Comparison of ENCODE assay signal across 15 cellular contexts in genomic region chr5:160959804-160960203, GRCh38.
DNase-seq lines count a peak whose midpoint lies in the region; ATAC-seq, FAIRE-seq and TF ChIP-seq lines count a peak whose summit lies in the region.
"Had no signal": no experiment of that assay in that cellular context is flagged by ENCODE, and none has a peak within 500 bp of the region (broad histone marks: within the 10 kb centered on the region; RNA-seq: fewer than 3 reads in every experiment).

No MANE protein-coding gene starts in this region.

- H3K27ac Mint-ChIP-seq in naive thymus-derived CD4-positive, alpha-beta T cell = no peak overlapping the region
- H3K27ac Mint-ChIP-seq: activated naive CD8-positive, alpha-beta T cell; effector memory CD8-positive, alpha-beta T cell had no signal

- SMC1A ChIA-PET in GM12878 (lab: Charles Lee; ENCODE audit: uncharacterized antibody, unreplicated experiment) = interaction anchor here (1.0 kb wide), 1 partner anchor 116 kb away, joined by 5 read pairs; no protein-coding TSS in a partner anchor

- no peaks in the 10 kb centered on the region for H3K79me2 ChIP-seq in GM12878 (ENCODE audit: control insufficient read depth, insufficient read depth, low read length)

- 0 out of 4 replicates have a peak, but pooled peaks of 1 of the 2 experiments have one; percentile 12 for TF ChIP-seq EP300 in GM12878 (IDR thresholded peaks at IDR 0.05; ENCODE audit: borderline replicate concordance in 1 of 2, control insufficient read depth in 1 of 2, low read depth in 2 of 2, low read length in 2 of 2)

- no peaks in the 10 kb centered on the region for H3K36me3 ChIP-seq in GM12878 (ENCODE audit: control insufficient read depth in 2 of 2, insufficient read depth in 2 of 2, low read length in 1 of 2)
- H3K36me3 ChIP-seq in upper lobe of right lung = no peaks in the 10 kb centered on the region
- H3K36me3 ChIP-seq in tibial artery = no peaks in the 10 kb centered on the region
- no peaks in the 10 kb centered on the region for H3K36me3 ChIP-seq in naive thymus-derived CD4-positive, alpha-beta T cell (ENCODE audit: control insufficient read depth in 2 of 3, insufficient read depth in 3 of 3, low read length in 3 of 3)
- H3K36me3 ChIP-seq: neutrophil, upper lobe of left lung had no signal

- RAD21 ChIA-PET in GM12878 (lab: Charles Lee; ENCODE audit: unreplicated experiment) = interaction anchor here (1.1 to 1.9 kb wide), 3 partner anchors 116 to 493 kb away, joined by 3 to 5 read pairs (median 3); no protein-coding TSS in a partner anchor

- no peak for TF ChIP-seq POLR2A in GM12878 (IDR thresholded peaks at IDR 0.05; ENCODE audit: low read depth, low read length)

- H3K27ac ChIP-seq in GM12878 (ENCODE audit: control insufficient read depth, insufficient read depth) = no peak overlapping the region
- no peak overlapping the region for H3K27ac ChIP-seq in upper lobe of right lung
- no peak overlapping the region for H3K27ac ChIP-seq in tibial artery
- H3K27ac ChIP-seq in naive thymus-derived CD4-positive, alpha-beta T cell (ENCODE audit: low read depth, low read length) = no peak overlapping the region
- H3K27ac ChIP-seq: neutrophil, PC-9, upper lobe of left lung had no signal

- no peaks in the 10 kb centered on the region for H3K36me3 Mint-ChIP-seq in naive thymus-derived CD4-positive, alpha-beta T cell
- H3K36me3 Mint-ChIP-seq: activated naive CD8-positive, alpha-beta T cell had no signal

- H4K20me1 ChIP-seq in GM12878 (ENCODE audit: control insufficient read depth, insufficient read depth) = no peaks in the 10 kb centered on the region

- TF ChIP-seq CTCF in GM12878 (IDR thresholded peaks at IDR 0.05 in 2 of 3, conservative IDR thresholded peaks at IDR 0.05 in 1 of 3; ENCODE audit: control insufficient read depth in 2 of 3, extremely low read depth in 1 of 3, insufficient read depth in 1 of 3, low read depth in 3 of 3, low read length in 3 of 3) (no peak), upper lobe of right lung (IDR thresholded peaks at IDR 0.05) (no peak), tibial artery (IDR thresholded peaks at IDR 0.05) (no peak)

- H2AFZ ChIP-seq in GM12878 (ENCODE audit: control insufficient read depth, low read depth, low read length) = no peak overlapping the region
- H2AFZ ChIP-seq: PC-9 had no signal

- 0% methylated on average over 2 of the region's 2 CpGs for WGBS in GM12878 (ENCODE audit: insufficient coverage, insufficient replicate concordance, low lambda C conversion rate, missing lambda C conversion rate)

- H3K9ac ChIP-seq in GM12878 (ENCODE audit: control insufficient read depth, insufficient read depth, low read length) = no peak overlapping the region

- H3K4me1 ChIP-seq in GM12878 (ENCODE audit: control insufficient read depth, insufficient read depth, low read length) = no peaks in the 10 kb centered on the region; the same call in 1 of the 2 replicates
- H3K4me1 ChIP-seq in upper lobe of right lung = no peaks in the 10 kb centered on the region
- no peaks in the 10 kb centered on the region for H3K4me1 ChIP-seq in tibial artery
- H3K4me1 ChIP-seq in naive thymus-derived CD4-positive, alpha-beta T cell (ENCODE audit: control insufficient read depth in 2 of 2, insufficient read depth in 2 of 2, low read length in 2 of 2) = no peaks in the 10 kb centered on the region
- H3K4me1 ChIP-seq: upper lobe of left lung had no signal

- no peak overlapping the region for H3K4me3 Mint-ChIP-seq in naive thymus-derived CD4-positive, alpha-beta T cell
- H3K4me3 Mint-ChIP-seq: activated naive CD8-positive, alpha-beta T cell; effector memory CD8-positive, alpha-beta T cell had no signal

- H3K4me3 ChIP-seq in GM12878 (no peak overlapping the region), upper lobe of right lung (no peak overlapping the region), tibial artery (no peak overlapping the region)
- no peak overlapping the region for H3K4me3 ChIP-seq in naive thymus-derived CD4-positive, alpha-beta T cell (ENCODE audit: low read length)
- H3K4me3 ChIP-seq: PC-9, upper lobe of left lung had no signal

- intact Hi-C loops in GM12878 (cut with micrococcal nuclease; ENCODE audit: unreplicated experiment) (loop anchor here (10.0 kb wide), 2 partner anchors 455 to 525 kb away; no protein-coding TSS in a partner anchor), upper lobe of right lung (cut with DNase I) (no loop called here), tibial artery (cut with DNase I; ENCODE audit: low total_unique reads) (no loop called here)
- intact Hi-C loops in naive thymus-derived CD4-positive, alpha-beta T cell (cut with micrococcal nuclease) = no loop called here

- H3K4me1 Mint-ChIP-seq in naive thymus-derived CD4-positive, alpha-beta T cell = no peaks in the 10 kb centered on the region

- H3K4me2 ChIP-seq in GM12878 (ENCODE audit: control insufficient read depth, insufficient read depth) = peak overlapping the region; percentile 2; the same call in 1 of the 2 replicates
- H3K4me2 ChIP-seq: PC-9 had no signal

- DNase-seq in activated CD4-positive, alpha-beta T cell treated with anti-CD3 and anti-CD28 coated beads for 48 hours = peak; percentile 4
- no peak for DNase-seq in activated CD4-positive, alpha-beta T cell treated with anti-CD3 and anti-CD28 coated beads, Interleukin-2, amount 50 U/mL, for 4 hours
- DNase-seq in GM12878 (ENCODE audit: low read depth, low spot score) = peak; percentile 62
- peak; percentile 82 for DNase-seq in upper lobe of right lung
- no peak for DNase-seq in tibial artery
- no peak for DNase-seq in AG08396 (ENCODE audit: low spot score)
- DNase-seq in naive thymus-derived CD4-positive, alpha-beta T cell = no peak
- DNase-seq: ACHN; effector memory CD8-positive, alpha-beta T cell; Kasumi-1 had no signal

- peaks cover 0 to 6% (median 0%) of the 10 kb centered on the region in 11 donors for H3K9me3 Mint-ChIP-seq in naive thymus-derived CD4-positive, alpha-beta T cell
- H3K9me3 Mint-ChIP-seq: effector memory CD8-positive, alpha-beta T cell had no signal

- ATAC-seq in HG03378 (IDR thresholded peaks at IDR 0.05; ENCODE audit: unreplicated experiment) (peak; percentile 61), GM12878 (peak; percentile 76), upper lobe of right lung (peak; percentile 88)
- no peak for ATAC-seq in naive thymus-derived CD4-positive, alpha-beta T cell
- ATAC-seq: effector memory CD8-positive, alpha-beta T cell had no signal

- H3K27me3 ChIP-seq in GM12878 (replicated peaks in 1 of 2; ENCODE audit: control insufficient read depth in 2 of 2, insufficient read depth in 2 of 2, low read length in 1 of 2) = no peaks in the 10 kb centered on the region
- H3K27me3 ChIP-seq in upper lobe of right lung = no peaks in the 10 kb centered on the region
- H3K27me3 ChIP-seq in tibial artery = no peaks in the 10 kb centered on the region
- H3K27me3 ChIP-seq in naive thymus-derived CD4-positive, alpha-beta T cell (ENCODE audit: control insufficient read depth in 2 of 2, insufficient read depth in 2 of 2, low read length in 2 of 2) = no peaks in the 10 kb centered on the region
- H3K27me3 ChIP-seq: neutrophil, upper lobe of left lung had no signal

- H3K27me3 Mint-ChIP-seq in naive thymus-derived CD4-positive, alpha-beta T cell = peaks cover 0 to 7% (median 4%) of the 10 kb centered on the region in 5 donors
- H3K27me3 Mint-ChIP-seq: activated naive CD8-positive, alpha-beta T cell had no signal

- no peak for TF ChIP-seq RAD21 in GM12878 (IDR thresholded peaks at IDR 0.05; ENCODE audit: insufficient read depth, low read depth, low read length)

- H3K9me3 ChIP-seq in GM12878 (replicated peaks; ENCODE audit: control insufficient read depth, insufficient read depth, low read length) (no peaks in the 10 kb centered on the region), upper lobe of right lung (no peaks in the 10 kb centered on the region), tibial artery (no peaks in the 10 kb centered on the region)
- no peaks in the 10 kb centered on the region for H3K9me3 ChIP-seq in naive thymus-derived CD4-positive, alpha-beta T cell (ENCODE audit: control insufficient read depth in 2 of 3, low read length in 3 of 3)
- H3K9me3 ChIP-seq: neutrophil, upper lobe of left lung had no signal

- FAIRE-seq in GM12878 (lab: Jason Lieb, UNC) = no peak

- in situ Hi-C loops in GM12878 (cut with MboI) = no loop called here

- no TSS peak for BruUV-seq in GM12878 (replicated peaks; lab: Mats Ljungman, UMichigan)

- POLR2A ChIA-PET in GM12878 (lab: Charles Lee) = no interaction called here
- POLR2A ChIA-PET in naive thymus-derived CD4-positive, alpha-beta T cell (lab: Charles Lee) = no interaction called here

- CTCF ChIA-PET in GM12878 (lab: Yijun Ruan, JAX) = interaction anchor here (0.6 kb wide), 1 partner anchor 534 kb away, joined by 4 read pairs; no protein-coding TSS in a partner anchor
- CTCF ChIA-PET in naive thymus-derived CD4-positive, alpha-beta T cell (lab: Charles Lee) = no interaction called here

TF ChIP-seq in GM12878, 131 proteins besides CTCF, POLR2A, EP300 and RAD21 (continues in another document):
- TF ChIP-seq ZNF687 (IDR thresholded peaks at IDR 0.05) (peak; percentile 49; the same call in 1 of the 2 replicates), TCF12 (IDR thresholded peaks at IDR 0.05; ENCODE audit: low read depth, low read length) (no peak), JUND (IDR thresholded peaks at IDR 0.05; ENCODE audit: low read depth, low read length) (no peak)

Comparison
In these comparisons a context has a peak if more than half of its experiments do, and no peak if none do; other contexts are left out.
1. DNase-seq: peak in activated CD4-positive, alpha-beta T cell treated with anti-CD3 and anti-CD28 coated beads for 48 hours (single experiment), GM12878 (single experiment) and upper lobe of right lung (single experiment); none in activated CD4-positive, alpha-beta T cell treated with anti-CD3 and anti-CD28 coated beads, Interleukin-2, amount 50 U/mL, for 4 hours (0 of 2), tibial artery (0 of 2), AG08396 (single experiment) and naive thymus-derived CD4-positive, alpha-beta T cell (0 of 9).